7 cellular contexts compared by ENCODE assay signal in the genomic region with DNA sequence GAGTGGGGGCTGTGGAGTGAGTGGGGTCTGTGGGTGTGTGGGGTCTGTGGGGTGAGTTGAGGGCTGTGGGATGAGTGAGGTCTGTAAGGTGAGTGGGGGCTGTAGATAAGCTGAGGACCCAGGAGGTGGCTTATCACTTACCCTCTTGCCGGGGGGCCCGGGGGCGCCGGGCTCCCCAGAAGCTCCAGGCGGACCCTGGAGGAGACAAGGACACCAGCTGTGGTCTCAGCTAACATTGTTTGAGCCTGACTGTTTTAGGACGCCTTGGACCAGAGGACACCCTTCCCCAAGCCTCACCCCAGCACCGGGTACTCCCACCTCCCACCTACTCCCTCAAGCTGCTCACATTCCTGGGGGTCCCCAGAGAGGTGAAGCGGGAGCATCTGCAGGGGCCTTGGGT. TPM values are rescaled to one million over a fixed set of nuclear protein-coding genes. Genes with fewer than 3 reads are reported as not detected.
"Had no signal": no experiment of that assay in that cellular context is flagged by ENCODE, and none has a peak within 500 bp of the region (broad histone marks: within the 10 kb centered on the region; RNA-seq: fewer than 3 reads in every experiment).

No MANE protein-coding gene starts in this region.

- H3K9me3 Mint-ChIP-seq: GM23338 had no signal

- DNase-seq: IMR-90 had no signal

- H3K36me3 ChIP-seq: HAP-1 had no signal

- H3K4me3 ChIP-seq: GM23338, HAP-1, K562 had no signal

- H3K27ac Mint-ChIP-seq: GM23338 had no signal

- H3K4me3 Mint-ChIP-seq: GM23338 had no signal

- ATAC-seq: GM23338, HCT116, K562 had no signal

RNA-seq across cellular contexts. Expression of a gene that starts 34.2 kb away (rescaled TPM):
- total RNA-seq: HT-29 had no signal

RNA-seq across cellular contexts. Expression of a gene that starts 39.8 kb away (rescaled TPM):
- total RNA-seq: HT-29 had no signal

RNA-seq across cellular contexts. Expression of a gene that starts 42.8 kb away (rescaled TPM):
- total RNA-seq: GM23338, H1, HT-29, K562 had no signal
